27 cellular contexts compared by ENCODE assay signal in the genomic region with DNA sequence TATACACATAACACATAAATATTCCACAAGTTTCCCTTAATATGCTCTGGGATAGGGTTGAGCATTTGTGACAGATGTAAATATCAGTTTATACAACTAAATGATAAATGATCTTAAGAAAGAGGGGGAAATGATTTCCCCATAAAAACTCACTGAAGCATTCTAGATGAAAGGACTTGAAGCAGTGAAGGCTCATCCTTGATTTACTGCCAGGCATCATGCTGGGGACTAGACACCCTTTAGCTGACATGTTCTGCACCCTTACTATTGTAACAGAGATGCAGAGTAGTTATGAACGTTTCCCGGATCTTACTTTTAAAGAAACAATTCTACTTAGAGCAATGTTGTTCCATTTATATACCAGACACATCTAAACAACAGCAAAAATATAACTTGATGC.
"Had no signal": no experiment of that assay in that cellular context is flagged by ENCODE, and none has a peak within 500 bp of the region (broad histone marks: within the 10 kb centered on the region; RNA-seq: fewer than 3 reads in every experiment).

No MANE protein-coding gene starts in this region.

- H3K27me3 ChIP-seq: stomach, suprapubic skin, testis, thyroid gland, tibial artery, tibial nerve, transverse colon, upper lobe of left lung, upper lobe of right lung, uterus, vagina had no signal

- H3K9me3 Mint-ChIP-seq: stimulated activated naive CD8-positive, alpha-beta T cell treated with anti-CD3 and anti-CD28 coated beads, Interleukin-15, amount 100 ng/mL, for 72 hours; stimulated activated naive CD8-positive, alpha-beta T cell treated with anti-CD3 and anti-CD28 coated beads, Interleukin-15, Interleukin-2, amounts not matched to agents 100 ng/mL and 50 ng/mL, for 24 hours; type B pancreatic cell had no signal

- H3K36me3 Mint-ChIP-seq: stimulated activated effector memory CD8-positive, alpha-beta T cell treated with anti-CD3 and anti-CD28 coated beads, Interleukin-12 subunit alpha, Interleukin-12 subunit beta, amount 100 ng/mL, for 72 hours; stimulated activated naive B cell treated with anti-CD40 and anti-IgM and Interleukin-4, amounts not matched to agents 10 μg/mL and 1 μg/mL and 100 μg/mL, for 72 hours; type B pancreatic cell had no signal

- H3K4me1 Mint-ChIP-seq: stimulated activated effector memory CD8-positive, alpha-beta T cell treated with anti-CD3 and anti-CD28 coated beads, Interleukin-12 subunit alpha, Interleukin-12 subunit beta, amount 100 ng/mL, for 72 hours; stimulated activated naive B cell treated with anti-CD40 and anti-IgM and Interleukin-4, amounts not matched to agents 10 μg/mL and 1 μg/mL and 100 μg/mL, for 72 hours; stimulated activated naive CD8-positive, alpha-beta T cell treated with anti-CD3 and anti-CD28 coated beads, Interleukin-15, amount 100 ng/mL, for 72 hours had no signal

- H3K27ac ChIP-seq: stomach, suprapubic skin, testis, thoracic aorta, thyroid gland, tibial artery, tibial nerve, transverse colon, upper lobe of left lung, upper lobe of right lung, uterus, vagina had no signal

- H3K9me3 ChIP-seq: stomach, suprapubic skin, testis, thoracic aorta, thyroid gland, tibial artery, tibial nerve, transverse colon, upper lobe of left lung, upper lobe of right lung, uterus, vagina had no signal

- H3K27me3 Mint-ChIP-seq: stimulated activated naive B cell treated with anti-CD40 and anti-IgM and Interleukin-4, amounts not matched to agents 10 μg/mL and 1 μg/mL and 100 μg/mL, for 72 hours; stimulated activated naive CD8-positive, alpha-beta T cell treated with anti-CD3 and anti-CD28 coated beads, Interleukin-15, amount 100 ng/mL, for 72 hours; stimulated activated naive CD8-positive, alpha-beta T cell treated with anti-CD3 and anti-CD28 coated beads, Interleukin-15, Interleukin-2, amounts not matched to agents 100 ng/mL and 50 ng/mL, for 24 hours; type B pancreatic cell had no signal

- DNase-seq: stimulated activated CD4-positive, alpha-beta T cell treated with anti-CD3 and anti-CD28 coated beads, Interleukin-2, amount 100 ng/mL, for 48 hours; stimulated activated CD4-positive, alpha-beta T cell treated with anti-CD3 and anti-CD28 coated beads, Interleukin-4, amount 100 ng/mL, for 1 hour; stimulated activated CD4-positive, alpha-beta T cell treated with anti-CD3 and anti-CD28 coated beads, Interleukin-4, amount 100 ng/mL, for 24 hours; stimulated activated CD4-positive, alpha-beta T cell treated with anti-CD3 and anti-CD28 coated beads, Interleukin-4, amount 100 ng/mL, for 4 hours; stimulated activated CD8-positive, alpha-beta memory T cell treated with anti-CD3 and anti-CD28 coated beads, Interleukin-4, amount 100 ng/mL, for 48 hours; stimulated activated naive B cell treated with anti-CD40 and anti-IgM and Interleukin-4, amounts not matched to agents 10 μg/mL and 1 μg/mL and 100 μg/mL, for 72 hours; stimulated activated naive CD4-positive, alpha-beta T cell; stimulated activated naive CD4-positive, alpha-beta T cell treated with Interleukin-2 at 50 U/mL for 16 hours; stimulated activated naive CD8-positive, alpha-beta T cell treated with anti-CD3 and anti-CD28 coated beads, Interleukin-15, amount 100 ng/mL, for 72 hours; stimulated activated naive CD8-positive, alpha-beta T cell treated with anti-CD3 and anti-CD28 coated beads, Interleukin-15, Interleukin-2, amounts not matched to agents 100 U/mL and 50 U/mL, for 24 hours; stomach; substantia nigra; testis; thyroid gland; tibial artery; transverse colon; trophoblast cell; upper lobe of left lung; upper lobe of right lung; uterus had no signal

- H3K4me1 ChIP-seq: stomach, suprapubic skin, testis, thyroid gland, tibial artery, tibial nerve, transverse colon, upper lobe of left lung, upper lobe of right lung, uterus, vagina had no signal

- H3K27ac Mint-ChIP-seq: stimulated activated effector memory CD8-positive, alpha-beta T cell treated with anti-CD3 and anti-CD28 coated beads, Interleukin-12 subunit alpha, Interleukin-12 subunit beta, amount 100 ng/mL, for 72 hours; stimulated activated naive B cell treated with anti-CD40 and anti-IgM and Interleukin-4, amounts not matched to agents 10 μg/mL and 1 μg/mL and 100 μg/mL, for 72 hours; stimulated activated naive CD8-positive, alpha-beta T cell treated with anti-CD3 and anti-CD28 coated beads, Interleukin-15, amount 100 ng/mL, for 72 hours; stimulated activated naive CD8-positive, alpha-beta T cell treated with anti-CD3 and anti-CD28 coated beads, Interleukin-15, Interleukin-2, amounts not matched to agents 100 ng/mL and 50 ng/mL, for 24 hours; type B pancreatic cell had no signal

- H3K4me3 ChIP-seq: stomach, suprapubic skin, testis, thoracic aorta, thyroid gland, tibial artery, tibial nerve, transverse colon, upper lobe of left lung, upper lobe of right lung, uterus, vagina had no signal

- H3K4me3 Mint-ChIP-seq: stimulated activated effector memory CD8-positive, alpha-beta T cell treated with anti-CD3 and anti-CD28 coated beads, Interleukin-12 subunit alpha, Interleukin-12 subunit beta, amount 100 ng/mL, for 72 hours; stimulated activated naive B cell treated with anti-CD40 and anti-IgM and Interleukin-4, amounts not matched to agents 10 μg/mL and 1 μg/mL and 100 μg/mL, for 72 hours; stimulated activated naive CD8-positive, alpha-beta T cell treated with anti-CD3 and anti-CD28 coated beads, Interleukin-15, amount 100 ng/mL, for 72 hours; stimulated activated naive CD8-positive, alpha-beta T cell treated with anti-CD3 and anti-CD28 coated beads, Interleukin-15, Interleukin-2, amounts not matched to agents 100 ng/mL and 50 ng/mL, for 24 hours; type B pancreatic cell had no signal

- H3K36me3 ChIP-seq: stomach, suprapubic skin, thoracic aorta, thyroid gland, tibial artery, tibial nerve, transverse colon, upper lobe of left lung, upper lobe of right lung, uterus, vagina had no signal

- ATAC-seq: stimulated activated effector memory CD8-positive, alpha-beta T cell treated with anti-CD3 and anti-CD28 coated beads, Interleukin-12 subunit alpha, Interleukin-12 subunit beta, amount 100 ng/mL, for 72 hours; stimulated activated naive B cell treated with anti-CD40 and anti-IgM and Interleukin-4, amounts not matched to agents 10 μg/mL and 1 μg/mL and 100 μg/mL, for 72 hours; stimulated activated naive CD8-positive, alpha-beta T cell treated with anti-CD3 and anti-CD28 coated beads, Interleukin-15, amount 100 ng/mL, for 72 hours; stimulated activated naive CD8-positive, alpha-beta T cell treated with anti-CD3 and anti-CD28 coated beads, Interleukin-15, Interleukin-2, amounts not matched to agents 100 U/mL and 50 U/mL, for 24 hours; upper lobe of right lung had no signal
